Comparison of ENCODE assay signal across 6 cellular contexts in the genomic region with DNA sequence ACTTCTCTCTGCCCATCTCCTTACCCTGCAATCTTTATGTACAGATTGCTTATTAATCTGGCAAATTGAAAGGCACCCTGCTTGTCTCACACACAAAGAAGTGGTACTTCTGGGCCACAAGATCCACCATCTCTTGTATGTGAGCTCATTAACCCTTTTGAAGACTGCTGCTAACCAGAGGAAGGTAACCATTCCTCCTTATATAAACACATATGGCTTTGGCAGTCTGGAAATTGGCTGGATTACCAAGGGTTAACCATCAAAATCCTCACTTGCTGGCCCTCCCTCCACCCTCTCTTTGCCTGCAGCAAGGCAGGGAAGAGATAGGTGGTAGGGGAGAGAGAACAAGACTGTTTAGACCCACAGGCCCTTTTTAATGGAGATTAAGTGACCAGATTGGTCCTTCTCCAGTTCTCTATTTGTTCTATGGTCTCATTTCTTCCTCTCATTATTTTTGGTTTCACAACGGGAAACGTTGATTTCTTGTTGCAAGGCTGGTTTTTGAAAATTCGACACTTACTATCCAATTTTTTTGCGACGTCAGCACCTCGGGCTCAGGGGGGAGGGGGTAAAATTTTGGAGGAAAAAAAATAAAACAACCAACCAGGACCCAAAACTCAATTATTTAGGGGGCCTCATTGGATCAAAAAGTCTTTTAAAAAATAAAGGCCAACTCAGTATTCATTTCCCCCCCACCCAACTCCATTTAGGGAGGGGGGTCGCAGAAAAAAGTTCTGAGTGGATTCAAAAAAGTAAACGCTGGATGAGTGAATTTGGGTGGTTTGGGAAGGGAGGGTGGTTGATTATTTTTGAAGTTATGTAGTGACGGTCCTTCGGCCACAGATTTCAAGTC. TPM values are rescaled to one million over a fixed set of nuclear protein-coding genes. Genes with fewer than 3 reads are reported as not detected.
DNase-seq lines count a peak whose midpoint lies in the region.

No MANE protein-coding gene starts in this region.

- H3K36me3 ChIP-seq in adipocyte (ENCODE audit: control insufficient read depth, insufficient read depth, low read length, severe bottlenecking) = peaks cover 30% of the 10 kb centered on the region

- peaks cover 40% of the 10 kb centered on the region for H3K4me1 ChIP-seq in adipocyte (ENCODE audit: control insufficient read depth, insufficient read depth, low read length)

- H3K4me3 ChIP-seq in adipocyte (ENCODE audit: low read length) = peak overlapping the region; percentile 87

- no peaks in the 10 kb centered on the region for H3K9me3 ChIP-seq in adipocyte (ENCODE audit: control insufficient read depth, low read length)

- DNase-seq in DMS 273 treated with DMSO at 0.1 percent for 48 hours (lab: John Stamatoyannopoulos, UW) (peak; percentile 87), NCI-H2081 treated with DMSO at 0.1 percent for 48 hours (lab: John Stamatoyannopoulos, UW) (peak; percentile 8), adipocyte (ENCODE audit: low read depth) (peak; percentile 52), lung microvascular endothelial cell (ENCODE audit: low read depth in 2 of 2) (peak; percentile 21 to 26), GM19240 (ENCODE audit: insufficient read length, low spot score) (no peak), AG20443 (ENCODE audit: low spot score) (no peak)

- peak overlapping the region; percentile 98 for H3K9ac ChIP-seq in adipocyte (ENCODE audit: low read length)

- H3K27me3 ChIP-seq in adipocyte (replicated peaks; ENCODE audit: control insufficient read depth, insufficient read depth, low read length) = no peaks in the 10 kb centered on the region

RNA-seq across cellular contexts. Expression of gene PPP1R10, which starts 0.9 kb away (rescaled TPM):
- total RNA-seq in lung microvascular endothelial cell = 7.0 and 12.5 TPM in 2 replicates

RNA-seq across cellular contexts. Expression of gene MRPS18B, which starts 1.5 kb away (rescaled TPM):
- 38.1 and 55.8 TPM in 2 replicates for total RNA-seq in lung microvascular endothelial cell

RNA-seq across cellular contexts. Expression of gene ATAT1, which starts 10.5 kb away (rescaled TPM):
- total RNA-seq in lung microvascular endothelial cell = 2.2 and 5.0 TPM in 2 replicates

RNA-seq across cellular contexts. Expression of gene C6orf136, which starts 30.7 kb away (rescaled TPM):
- 3.1 and 5.6 TPM in 2 replicates for total RNA-seq in lung microvascular endothelial cell

RNA-seq across cellular contexts. Expression of gene ABCF1, which starts 44.9 kb away (rescaled TPM):
- 24.6 and 41.9 TPM in 2 replicates for total RNA-seq in lung microvascular endothelial cell

Comparison
In these comparisons a context has a peak if more than half of its experiments do, and no peak if none do; other contexts are left out.
1. DNase-seq: peak in DMS 273 treated with DMSO at 0.1 percent for 48 hours (single experiment), NCI-H2081 treated with DMSO at 0.1 percent for 48 hours (single experiment), adipocyte (single experiment) and lung microvascular endothelial cell (2 of 2); none in GM19240 (single experiment) and AG20443 (single experiment).